8 cellular contexts compared by ENCODE assay signal in genomic region chr16:17224859-17225258, GRCh38.
DNase-seq lines count a peak whose midpoint lies in the region; ATAC-seq and TF ChIP-seq lines count a peak whose summit lies in the region.
"Had no signal": no experiment of that assay in that cellular context is flagged by ENCODE, and none has a peak within 500 bp of the region (broad histone marks: within the 10 kb centered on the region; RNA-seq: fewer than 3 reads in every experiment).

No MANE protein-coding gene starts in this region.

- H3K9ac ChIP-seq in SK-N-MC (ENCODE audit: insufficient read length) = no peak overlapping the region

- no peaks in the 10 kb centered on the region for H3K27me3 ChIP-seq in HL-60 (ENCODE audit: insufficient read depth, poor library complexity, severe bottlenecking)

- intact Hi-C loops in Right ventricle myocardium inferior (cut with DNase I) = loop anchor here (5.0 kb wide), 1 partner anchor 363 kb away; no protein-coding TSS in a partner anchor

- H3K36me3 ChIP-seq in SK-N-MC (ENCODE audit: insufficient read depth, low read length) = no peaks in the 10 kb centered on the region

- H3K4me3 ChIP-seq in HL-60 (replicated peaks; ENCODE audit: insufficient read depth, low read length) (no peak overlapping the region), SK-N-MC (no peak overlapping the region)

- ATAC-seq in Right ventricle myocardium inferior (peak; percentile 92), GM21447 (IDR thresholded peaks at IDR 0.05; ENCODE audit: unreplicated experiment) (no peak), HG03135 (IDR thresholded peaks at IDR 0.05; ENCODE audit: unreplicated experiment) (no peak)
- ATAC-seq: Panc1 had no signal

- DNase-seq in HL-60 (ENCODE audit: low read depth in 1 of 2, low spot score in 1 of 2) (peak; percentile 82 to 83), SK-N-MC (ENCODE audit: low read depth, low spot score) (peak; percentile 1), Right ventricle myocardium inferior (ENCODE audit: missing footprints) (no peak), glomerular visceral epithelial cell (ENCODE audit: extremely low spot score) (no peak)
- DNase-seq in stimulated activated CD8-positive, alpha-beta memory T cell treated with anti-CD3 and anti-CD28 coated beads, Interleukin-7, amount 100 ng/mL, for 4 hours (ENCODE audit: low read depth in 2 of 2) = peak; percentile 9 to 21

- no peak for TF ChIP-seq CTCF in HL-60 (IDR thresholded peaks at IDR 0.05; ENCODE audit: insufficient read depth, low read length)

- no peaks in the 10 kb centered on the region for H3K9me3 ChIP-seq in SK-N-MC (ENCODE audit: low read depth, low read length)

- 0 out of 2 replicates have a peak overlapping the region, but pooled peaks have one; percentile 0 for H3K27ac ChIP-seq in HL-60 (replicated peaks)
- no peak overlapping the region for H3K27ac ChIP-seq in SK-N-MC

Comparison
In these comparisons a context has a peak if more than half of its experiments do, and no peak if none do; other contexts are left out.
1. DNase-seq: peak in HL-60 (2 of 2), SK-N-MC (single experiment) and stimulated activated CD8-positive, alpha-beta memory T cell treated with anti-CD3 and anti-CD28 coated beads, Interleukin-7, amount 100 ng/mL, for 4 hours (2 of 2); none in Right ventricle myocardium inferior (single experiment) and glomerular visceral epithelial cell (single experiment).